Comparison of ENCODE assay signal across 9 cellular contexts in the genomic region with DNA sequence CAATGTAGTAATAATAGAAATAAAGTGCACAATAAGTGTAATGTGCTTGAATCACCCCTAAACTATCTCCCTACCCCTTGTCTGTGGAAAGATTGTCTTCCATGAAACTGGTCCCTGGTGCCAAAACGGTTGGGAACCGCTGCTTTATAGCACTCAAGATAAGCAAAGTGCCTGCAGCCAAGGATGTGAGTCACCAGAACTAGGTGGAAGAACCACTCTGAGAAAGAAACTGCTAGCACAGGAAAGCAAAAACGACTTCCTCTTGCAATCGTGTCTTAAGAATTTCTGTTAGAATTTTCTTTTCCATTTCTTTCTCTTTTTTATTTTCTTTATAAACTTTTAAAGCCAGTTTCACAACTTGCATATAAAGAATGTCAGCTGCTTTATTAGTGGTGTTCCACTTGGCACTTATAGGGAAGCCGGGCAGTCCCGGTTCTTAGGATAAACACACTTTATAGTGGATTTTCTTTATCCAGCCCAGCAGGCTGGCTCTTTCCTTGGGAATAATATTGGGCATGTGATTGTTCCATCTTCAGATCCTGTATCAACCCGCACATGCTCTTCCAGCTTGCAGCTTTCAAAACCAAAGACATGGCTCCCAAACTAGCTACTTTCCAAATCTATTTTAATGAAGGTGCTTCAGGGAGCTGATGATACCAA. TPM values are rescaled to one million over a fixed set of nuclear protein-coding genes. Genes with fewer than 3 reads are reported as not detected.
DNase-seq lines count a peak whose midpoint lies in the region; ATAC-seq, FAIRE-seq and TF ChIP-seq lines count a peak whose summit lies in the region.
"Had no signal": no experiment of that assay in that cellular context is flagged by ENCODE, and none has a peak within 500 bp of the region (broad histone marks: within the 10 kb centered on the region; RNA-seq: fewer than 3 reads in every experiment).

No MANE protein-coding gene starts in this region.

- H3K4me3 ChIP-seq in NB4 (ENCODE audit: low read depth, low read length) = peak overlapping the region; percentile 46
- no peak overlapping the region for H3K4me3 ChIP-seq in pancreas
- no peak overlapping the region for H3K4me3 ChIP-seq in tibial nerve

- H3K27me3 ChIP-seq in pancreas (no peaks in the 10 kb centered on the region), tibial nerve (no peaks in the 10 kb centered on the region)

- TF ChIP-seq POLR2A in NB4 (IDR thresholded peaks at IDR 0.05; ENCODE audit: extremely low read depth, insufficient read length) (no peak), tibial nerve (IDR thresholded peaks at IDR 0.05) (no peak)

- H3K9me3 ChIP-seq in pancreas (no peaks in the 10 kb centered on the region), tibial nerve (no peaks in the 10 kb centered on the region)

- TF ChIP-seq CTCF in NB4 (IDR thresholded peaks at IDR 0.05; ENCODE audit: low read depth, low read length) (no peak), pancreas (IDR thresholded peaks at IDR 0.05) (no peak), tibial nerve (IDR thresholded peaks at IDR 0.05) (no peak)

- H3K27ac ChIP-seq in pancreas (no peak overlapping the region), tibial nerve (no peak overlapping the region)

- no peak for FAIRE-seq in pancreas (lab: Jason Lieb, UNC)

- peak; percentile 47 for DNase-seq in GF-D8 (lab: John Stamatoyannopoulos, UW)
- DNase-seq in NB4 (ENCODE audit: low read depth) = peak; percentile 89
- peak; percentile 56 for DNase-seq in dedifferentiated amniotic fluid mesenchymal stem cell (ENCODE audit: extremely low spot score)
- peak in 4 of 6 donors; percentile 25 to 50 (median 40) for DNase-seq in pancreas
- no peak for DNase-seq in NCI-H1694 treated with DMSO at 0.1 percent for 48 hours (lab: John Stamatoyannopoulos, UW)
- DNase-seq in HuH-7 (ENCODE audit: low spot score) = no peak
- no peak for DNase-seq in tibial nerve (ENCODE audit: low spot score in 2 of 2)

- H3K36me3 ChIP-seq in pancreas (no peaks in the 10 kb centered on the region), tibial nerve (no peaks in the 10 kb centered on the region)

- ATAC-seq in pancreas (peak; percentile 62 to 71 (median 67)), GM18873 (IDR thresholded peaks at IDR 0.05; ENCODE audit: low FRiP score, unreplicated experiment) (no peak)

- peaks cover 3 to 24% (median 15%) of the 10 kb centered on the region in 3 donors for H3K4me1 ChIP-seq in pancreas
- peaks cover 0 to 31% (median 9%) of the 10 kb centered on the region in 4 donors for H3K4me1 ChIP-seq in tibial nerve

- 37 to 43% methylated on average over 7 of the region's 7 CpGs for WGBS in pancreas, 2 donors
- WGBS in tibial nerve, 2 donors = 53 to 55% methylated on average over 7 of the region's 7 CpGs

- TF ChIP-seq EP300 in tibial nerve (IDR thresholded peaks at IDR 0.05) = peak in 1 of 2 donors; percentile 15

- intact Hi-C loops in pancreas (cut with DNase I) = no loop called here

RNA-seq across cellular contexts. Expression of a gene that starts 32.3 kb away (rescaled TPM):
- total RNA-seq in pancreas (10 to 100 TPM in 2 of 6 donors, 1 to 10 TPM in 2, under 1 TPM in 2; 0.37 to 43.2 (median 2.9) TPM), tibial nerve (10 to 100 TPM in 1 of 4 donors, 1 to 10 TPM in 1, under 1 TPM in 2; 0.22 to 10.8 (median 1.3) TPM)
- 10 to 100 TPM in 1 of 2 donors, 1 to 10 TPM in 1; 1.9 to 13.6 TPM for polyA plus RNA-seq in pancreas
- polyA plus RNA-seq: neural cell had no signal

Comparison
In these comparisons a context has a peak if more than half of its experiments do, and no peak if none do; other contexts are left out.
1. DNase-seq: peak in GF-D8 (single experiment), NB4 (single experiment), dedifferentiated amniotic fluid mesenchymal stem cell (single experiment) and pancreas (4 of 6); none in NCI-H1694 treated with DMSO at 0.1 percent for 48 hours (single experiment), HuH-7 (single experiment) and tibial nerve (0 of 2).